In the genomic region with DNA sequence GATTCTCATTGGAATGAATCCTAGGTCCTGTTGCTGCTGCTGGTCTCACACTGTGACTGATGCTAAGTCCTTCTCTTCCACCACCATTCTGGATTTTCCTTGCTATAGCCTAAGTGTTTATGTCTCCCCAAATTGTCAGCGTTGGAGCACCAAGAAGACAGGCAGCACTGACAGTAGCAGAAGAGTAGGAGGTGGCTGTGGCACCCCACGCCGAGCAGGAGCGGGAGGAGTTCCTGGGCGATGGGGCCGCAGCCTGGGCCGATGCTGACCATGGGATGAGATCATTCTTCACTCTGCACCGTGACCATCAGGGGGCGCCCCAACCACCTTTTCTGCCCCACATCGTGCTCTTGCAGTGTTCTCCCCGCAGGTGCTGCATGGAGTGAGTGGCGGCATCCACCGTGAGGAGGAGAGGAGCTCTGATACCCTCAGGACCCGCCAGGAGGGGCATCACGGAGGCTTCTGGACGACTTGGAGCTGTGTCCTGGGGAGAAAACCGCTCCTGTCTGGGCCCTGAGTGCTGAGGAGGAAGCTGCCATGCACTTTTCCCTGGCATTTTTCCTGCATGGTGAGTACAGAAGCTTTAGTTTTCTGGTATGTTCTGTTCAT, we compare ENCODE assay signal across 8 cellular contexts. TPM values are rescaled to one million over a fixed set of nuclear protein-coding genes. Genes with fewer than 3 reads are reported as not detected.
DNase-seq lines count a peak whose midpoint lies in the region; ATAC-seq and TF ChIP-seq lines count a peak whose summit lies in the region.

No MANE protein-coding gene starts in this region.

- H3K4me1 ChIP-seq in left lung, result peaks cover 0 to 7% of the 10 kb centered on the region in 2 donors

- peak; percentile 63 for ATAC-seq in GM21447 (IDR thresholded peaks at IDR 0.05; ENCODE audit: unreplicated experiment)
- peak; percentile 99 for ATAC-seq in left lung
- ATAC-seq in HG03342 (IDR thresholded peaks at IDR 0.05; ENCODE audit: unreplicated experiment), result no peak

- H3K36me3 ChIP-seq in left lung, result no peaks in the 10 kb centered on the region

- H3K4me3 ChIP-seq in AG09309 (ENCODE audit: control insufficient read depth, low read depth, low read length) (no peak overlapping the region), left lung (no peak overlapping the region)

- H3K27ac ChIP-seq in left lung, result no peak overlapping the region

- TF ChIP-seq CTCF in AG09309 (IDR thresholded peaks at IDR 0.05; ENCODE audit: control insufficient read depth, insufficient read depth, low read depth, low read length, missing control alignments) (peak; percentile 82), left lung (IDR thresholded peaks at IDR 0.05) (peak; percentile 68 to 70)

- H3K9me3 ChIP-seq in left lung, result no peaks in the 10 kb centered on the region

- H3K27me3 ChIP-seq in left lung, result peaks cover 0 to 15% of the 10 kb centered on the region in 2 donors

- intact Hi-C loops in left lung (cut with DNase I), result no loop called here

- DNase-seq in AG09309 (ENCODE audit: low read depth) (no peak), NCI-H446 (lab: John Stamatoyannopoulos, UW) (peak; percentile 81 to 95), cerebellar nuclear complex (lab: John Stamatoyannopoulos, UW) (peak; percentile 47 to 82), left lung (peak; percentile 65 to 91)
- DNase-seq in activated CD4-positive, alpha-beta T cell treated with anti-CD3 and anti-CD28 coated beads for 24 hours (ENCODE audit: low read depth in 2 of 2), result peak; percentile 75 to 82
- DNase-seq in stimulated activated CD4-positive, alpha-beta T cell treated with anti-CD3 and anti-CD28 coated beads, TNF-alpha, amount 100 ng/mL, for 1 hour (ENCODE audit: low read depth in 3 of 3, low spot score in 1 of 3), result peak; percentile 27 to 68 (median 34)

RNA-seq across cellular contexts. Expression of a gene that starts 57.0 kb away (rescaled TPM):
- under 1 TPM in 1 of 2 donors, not detected in 1; 0.94 TPM for total RNA-seq in left lung
